Comparison of ENCODE assay signal across 1 cellular context in the genomic region with DNA sequence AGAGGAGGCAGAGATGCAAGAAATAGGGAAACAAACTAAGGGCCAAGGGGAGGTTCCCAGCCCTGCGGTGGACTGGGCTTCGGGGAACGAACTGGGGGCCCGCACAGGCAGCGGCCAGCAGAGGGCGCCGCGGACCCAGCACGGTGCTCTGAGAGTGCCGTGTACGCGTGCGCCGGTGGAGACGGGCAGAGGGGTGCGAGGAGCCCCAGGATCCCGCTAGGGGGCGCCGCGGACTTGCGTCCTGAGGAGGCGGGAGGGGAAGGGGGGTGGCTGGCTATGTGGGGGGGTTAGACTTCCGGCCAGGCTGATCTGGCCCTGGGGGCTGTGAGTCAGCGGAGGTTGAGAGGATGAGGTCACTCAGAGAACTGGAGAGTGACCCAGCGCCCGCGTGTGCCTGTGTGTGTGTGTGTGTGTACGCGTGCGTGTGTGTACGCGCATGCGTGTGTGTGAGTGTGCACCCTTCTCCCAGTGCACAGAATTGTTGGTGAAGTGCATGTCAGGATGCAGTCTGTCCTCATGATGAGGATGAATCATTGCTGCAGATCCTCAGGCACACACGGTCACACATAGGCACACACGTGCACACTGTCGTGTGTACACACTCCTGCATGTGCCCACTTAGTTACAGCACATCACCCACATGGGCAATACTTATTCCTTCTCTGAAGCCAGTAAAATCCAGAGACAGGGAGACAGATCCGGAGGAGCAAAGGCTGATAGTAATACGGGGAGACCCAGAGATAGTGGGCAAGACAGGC.
A peak's percentile ranks its signal among the peaks of the same experiment; 100 is the strongest.
TF ChIP-seq lines count a peak whose summit lies in the region.

No MANE protein-coding gene starts in this region.

TF ChIP-seq in K562, 482 proteins besides CTCF, POLR2A, EP300 and RAD21 (continued from another document and continues in another):
- TF ChIP-seq, protein P1, sequence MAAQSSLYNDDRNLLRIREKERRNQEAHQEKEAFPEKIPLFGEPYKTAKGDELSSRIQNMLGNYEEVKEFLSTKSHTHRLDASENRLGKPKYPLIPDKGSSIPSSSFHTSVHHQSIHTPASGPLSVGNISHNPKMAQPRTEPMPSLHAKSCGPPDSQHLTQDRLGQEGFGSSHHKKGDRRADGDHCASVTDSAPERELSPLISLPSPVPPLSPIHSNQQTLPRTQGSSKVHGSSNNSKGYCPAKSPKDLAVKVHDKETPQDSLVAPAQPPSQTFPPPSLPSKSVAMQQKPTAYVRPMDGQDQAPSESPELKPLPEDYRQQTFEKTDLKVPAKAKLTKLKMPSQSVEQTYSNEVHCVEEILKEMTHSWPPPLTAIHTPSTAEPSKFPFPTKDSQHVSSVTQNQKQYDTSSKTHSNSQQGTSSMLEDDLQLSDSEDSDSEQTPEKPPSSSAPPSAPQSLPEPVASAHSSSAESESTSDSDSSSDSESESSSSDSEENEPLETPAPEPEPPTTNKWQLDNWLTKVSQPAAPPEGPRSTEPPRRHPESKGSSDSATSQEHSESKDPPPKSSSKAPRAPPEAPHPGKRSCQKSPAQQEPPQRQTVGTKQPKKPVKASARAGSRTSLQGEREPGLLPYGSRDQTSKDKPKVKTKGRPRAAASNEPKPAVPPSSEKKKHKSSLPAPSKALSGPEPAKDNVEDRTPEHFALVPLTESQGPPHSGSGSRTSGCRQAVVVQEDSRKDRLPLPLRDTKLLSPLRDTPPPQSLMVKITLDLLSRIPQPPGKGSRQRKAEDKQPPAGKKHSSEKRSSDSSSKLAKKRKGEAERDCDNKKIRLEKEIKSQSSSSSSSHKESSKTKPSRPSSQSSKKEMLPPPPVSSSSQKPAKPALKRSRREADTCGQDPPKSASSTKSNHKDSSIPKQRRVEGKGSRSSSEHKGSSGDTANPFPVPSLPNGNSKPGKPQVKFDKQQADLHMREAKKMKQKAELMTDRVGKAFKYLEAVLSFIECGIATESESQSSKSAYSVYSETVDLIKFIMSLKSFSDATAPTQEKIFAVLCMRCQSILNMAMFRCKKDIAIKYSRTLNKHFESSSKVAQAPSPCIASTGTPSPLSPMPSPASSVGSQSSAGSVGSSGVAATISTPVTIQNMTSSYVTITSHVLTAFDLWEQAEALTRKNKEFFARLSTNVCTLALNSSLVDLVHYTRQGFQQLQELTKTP (IDR thresholded peaks at IDR 0.05; ENCODE audit: low read depth in 1 of 2, partially characterized antibody in 2 of 2), result peak; percentile 31 to 98
- TF ChIP-seq SRF (CRISPR knock-in tag; IDR thresholded peaks at IDR 0.05) (peak in 1 of 2 experiments; percentile 12; a peak in 1 of 4 replicates), ZBTB17 (CRISPR knock-in tag; IDR thresholded peaks at IDR 0.05) (peak; percentile 36; the same call in 1 of the 2 replicates), ETS2 (tag; IDR thresholded peaks at IDR 0.05; ENCODE audit: borderline replicate concordance, poor library complexity, severe bottlenecking) (no peak), KDM4B (IDR thresholded peaks at IDR 0.05; ENCODE audit: borderline replicate concordance in 2 of 2, low read depth in 1 of 2) (peak in 1 of 2 experiments; percentile 96; a peak in 2 of 4 replicates), LARP7 (IDR thresholded peaks at IDR 0.05) (peak; percentile 82), ARID2 (IDR thresholded peaks at IDR 0.05) (peak; percentile 100), ZNF175 (CRISPR knock-in tag; IDR thresholded peaks at IDR 0.05; ENCODE audit: low read depth) (0 out of 2 replicates have a peak, but pooled peaks have one; percentile 56), FOXA3 (CRISPR knock-in tag; conservative IDR thresholded peaks at IDR 0.05 in 1 of 2, IDR thresholded peaks at IDR 0.05 in 1 of 2) (0 out of 4 replicates have a peak, but pooled peaks of 1 of the 2 experiments have one; percentile 73), SREBF1 (IDR thresholded peaks at IDR 0.05; ENCODE audit: borderline replicate concordance, low read depth, low read length) (no peak), MBD2 (IDR thresholded peaks at IDR 0.05; ENCODE audit: borderline replicate concordance, low read depth) (peak; percentile 51; the same call in 1 of the 2 replicates), PTTG1 (tag; IDR thresholded peaks at IDR 0.05; ENCODE audit: low read depth) (no peak), FOXK2 (conservative IDR thresholded peaks at IDR 0.05 in 1 of 2, IDR thresholded peaks at IDR 0.05 in 1 of 2; ENCODE audit: low read depth in 2 of 2) (peak; percentile 69 to 76; a peak in 3 of 4 replicates), NR4A1 (CRISPR knock-in tag; IDR thresholded peaks at IDR 0.05) (no peak), NR4A1 (tag; IDR thresholded peaks at IDR 0.05) (0 out of 2 replicates have a peak, but pooled peaks have one; percentile 58), MYC (IDR thresholded peaks at IDR 0.05; ENCODE audit: low read depth, low read length) (peak; percentile 84), MYC (CRISPR knock-in tag; IDR thresholded peaks at IDR 0.05; ENCODE audit: borderline replicate concordance, low read depth) (peak; percentile 90), ZNF695 (CRISPR knock-in tag; IDR thresholded peaks at IDR 0.05) (no peak), EGR1 (conservative IDR thresholded peaks at IDR 0.05) (peak; percentile 79), ZKSCAN8 (CRISPR knock-in tag; IDR thresholded peaks at IDR 0.05) (no peak; the same call in 1 of the 2 replicates), ZNF282 (CRISPR knock-in tag; IDR thresholded peaks at IDR 0.05) (0 out of 2 replicates have a peak, but pooled peaks have one; percentile 14), SMARCE1 (IDR thresholded peaks at IDR 0.05) (peak; percentile 93), THRAP3 (IDR thresholded peaks at IDR 0.05; ENCODE audit: borderline replicate concordance) (peak; percentile 59; the same call in 1 of the 2 replicates), MEIS2 (IDR thresholded peaks at IDR 0.05; ENCODE audit: partially characterized antibody) (peak; percentile 62), ZNF408 (CRISPR knock-in tag; IDR thresholded peaks at IDR 0.05; ENCODE audit: low read depth) (no peak), YBX1 (IDR thresholded peaks at IDR 0.05) (no peak), KLF13 (tag; IDR thresholded peaks at IDR 0.05; ENCODE audit: borderline replicate concordance, low read depth) (0 out of 2 replicates have a peak, but pooled peaks have one; percentile 14), MAFF (IDR thresholded peaks at IDR 0.05; ENCODE audit: low read length) (peak; percentile 21; the same call in 1 of the 2 replicates), ZC3H4 (CRISPR knock-in tag; IDR thresholded peaks at IDR 0.05; ENCODE audit: borderline replicate concordance) (peak; percentile 99), CBFA2T3 (IDR thresholded peaks at IDR 0.05) (peak; percentile 68), DDX20 (tag; IDR thresholded peaks at IDR 0.05; ENCODE audit: low read depth) (no peak), TCF7 (IDR thresholded peaks at IDR 0.05; ENCODE audit: borderline replicate concordance) (peak; percentile 78), SMARCB1 (IDR thresholded peaks at IDR 0.05; ENCODE audit: insufficient read length, low read depth) (no peak), HNRNPL (IDR thresholded peaks at IDR 0.05; ENCODE audit: low read depth, low read length) (0 out of 2 replicates have a peak, but pooled peaks have one; percentile 9), GATAD2B (IDR thresholded peaks at IDR 0.05; ENCODE audit: borderline replicate concordance) (0 out of 2 replicates have a peak, but pooled peaks have one; percentile 70), DMBX1 (CRISPR knock-in tag; IDR thresholded peaks at IDR 0.05; ENCODE audit: borderline replicate concordance) (peak; percentile 45; the same call in 1 of the 2 replicates), CHD2 (IDR thresholded peaks at IDR 0.05; ENCODE audit: low read depth, low read length) (peak; percentile 33; the same call in 1 of the 2 replicates), ELF4 (CRISPR knock-in tag; IDR thresholded peaks at IDR 0.05) (peak; percentile 83)
- TF ChIP-seq, protein P2, sequence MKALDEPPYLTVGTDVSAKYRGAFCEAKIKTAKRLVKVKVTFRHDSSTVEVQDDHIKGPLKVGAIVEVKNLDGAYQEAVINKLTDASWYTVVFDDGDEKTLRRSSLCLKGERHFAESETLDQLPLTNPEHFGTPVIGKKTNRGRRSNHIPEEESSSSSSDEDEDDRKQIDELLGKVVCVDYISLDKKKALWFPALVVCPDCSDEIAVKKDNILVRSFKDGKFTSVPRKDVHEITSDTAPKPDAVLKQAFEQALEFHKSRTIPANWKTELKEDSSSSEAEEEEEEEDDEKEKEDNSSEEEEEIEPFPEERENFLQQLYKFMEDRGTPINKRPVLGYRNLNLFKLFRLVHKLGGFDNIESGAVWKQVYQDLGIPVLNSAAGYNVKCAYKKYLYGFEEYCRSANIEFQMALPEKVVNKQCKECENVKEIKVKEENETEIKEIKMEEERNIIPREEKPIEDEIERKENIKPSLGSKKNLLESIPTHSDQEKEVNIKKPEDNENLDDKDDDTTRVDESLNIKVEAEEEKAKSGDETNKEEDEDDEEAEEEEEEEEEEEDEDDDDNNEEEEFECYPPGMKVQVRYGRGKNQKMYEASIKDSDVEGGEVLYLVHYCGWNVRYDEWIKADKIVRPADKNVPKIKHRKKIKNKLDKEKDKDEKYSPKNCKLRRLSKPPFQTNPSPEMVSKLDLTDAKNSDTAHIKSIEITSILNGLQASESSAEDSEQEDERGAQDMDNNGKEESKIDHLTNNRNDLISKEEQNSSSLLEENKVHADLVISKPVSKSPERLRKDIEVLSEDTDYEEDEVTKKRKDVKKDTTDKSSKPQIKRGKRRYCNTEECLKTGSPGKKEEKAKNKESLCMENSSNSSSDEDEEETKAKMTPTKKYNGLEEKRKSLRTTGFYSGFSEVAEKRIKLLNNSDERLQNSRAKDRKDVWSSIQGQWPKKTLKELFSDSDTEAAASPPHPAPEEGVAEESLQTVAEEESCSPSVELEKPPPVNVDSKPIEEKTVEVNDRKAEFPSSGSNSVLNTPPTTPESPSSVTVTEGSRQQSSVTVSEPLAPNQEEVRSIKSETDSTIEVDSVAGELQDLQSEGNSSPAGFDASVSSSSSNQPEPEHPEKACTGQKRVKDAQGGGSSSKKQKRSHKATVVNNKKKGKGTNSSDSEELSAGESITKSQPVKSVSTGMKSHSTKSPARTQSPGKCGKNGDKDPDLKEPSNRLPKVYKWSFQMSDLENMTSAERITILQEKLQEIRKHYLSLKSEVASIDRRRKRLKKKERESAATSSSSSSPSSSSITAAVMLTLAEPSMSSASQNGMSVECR (CRISPR knock-in tag; IDR thresholded peaks at IDR 0.05), result 0 out of 2 replicates have a peak, but pooled peaks have one; percentile 66
- TF ChIP-seq, protein P3, sequence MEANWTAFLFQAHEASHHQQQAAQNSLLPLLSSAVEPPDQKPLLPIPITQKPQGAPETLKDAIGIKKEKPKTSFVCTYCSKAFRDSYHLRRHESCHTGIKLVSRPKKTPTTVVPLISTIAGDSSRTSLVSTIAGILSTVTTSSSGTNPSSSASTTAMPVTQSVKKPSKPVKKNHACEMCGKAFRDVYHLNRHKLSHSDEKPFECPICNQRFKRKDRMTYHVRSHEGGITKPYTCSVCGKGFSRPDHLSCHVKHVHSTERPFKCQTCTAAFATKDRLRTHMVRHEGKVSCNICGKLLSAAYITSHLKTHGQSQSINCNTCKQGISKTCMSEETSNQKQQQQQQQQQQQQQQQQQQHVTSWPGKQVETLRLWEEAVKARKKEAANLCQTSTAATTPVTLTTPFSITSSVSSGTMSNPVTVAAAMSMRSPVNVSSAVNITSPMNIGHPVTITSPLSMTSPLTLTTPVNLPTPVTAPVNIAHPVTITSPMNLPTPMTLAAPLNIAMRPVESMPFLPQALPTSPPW (CRISPR knock-in tag; IDR thresholded peaks at IDR 0.05), result peak; percentile 100
- TF ChIP-seq, protein P4, sequence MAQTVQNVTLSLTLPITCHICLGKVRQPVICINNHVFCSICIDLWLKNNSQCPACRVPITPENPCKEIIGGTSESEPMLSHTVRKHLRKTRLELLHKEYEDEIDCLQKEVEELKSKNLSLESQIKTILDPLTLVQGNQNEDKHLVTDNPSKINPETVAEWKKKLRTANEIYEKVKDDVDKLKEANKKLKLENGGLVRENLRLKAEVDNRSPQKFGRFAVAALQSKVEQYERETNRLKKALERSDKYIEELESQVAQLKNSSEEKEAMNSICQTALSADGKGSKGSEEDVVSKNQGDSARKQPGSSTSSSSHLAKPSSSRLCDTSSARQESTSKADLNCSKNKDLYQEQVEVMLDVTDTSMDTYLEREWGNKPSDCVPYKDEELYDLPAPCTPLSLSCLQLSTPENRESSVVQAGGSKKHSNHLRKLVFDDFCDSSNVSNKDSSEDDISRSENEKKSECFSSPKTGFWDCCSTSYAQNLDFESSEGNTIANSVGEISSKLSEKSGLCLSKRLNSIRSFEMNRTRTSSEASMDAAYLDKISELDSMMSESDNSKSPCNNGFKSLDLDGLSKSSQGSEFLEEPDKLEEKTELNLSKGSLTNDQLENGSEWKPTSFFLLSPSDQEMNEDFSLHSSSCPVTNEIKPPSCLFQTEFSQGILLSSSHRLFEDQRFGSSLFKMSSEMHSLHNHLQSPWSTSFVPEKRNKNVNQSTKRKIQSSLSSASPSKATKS (CRISPR knock-in tag; IDR thresholded peaks at IDR 0.05), result no peak
- TF ChIP-seq, protein P5, sequence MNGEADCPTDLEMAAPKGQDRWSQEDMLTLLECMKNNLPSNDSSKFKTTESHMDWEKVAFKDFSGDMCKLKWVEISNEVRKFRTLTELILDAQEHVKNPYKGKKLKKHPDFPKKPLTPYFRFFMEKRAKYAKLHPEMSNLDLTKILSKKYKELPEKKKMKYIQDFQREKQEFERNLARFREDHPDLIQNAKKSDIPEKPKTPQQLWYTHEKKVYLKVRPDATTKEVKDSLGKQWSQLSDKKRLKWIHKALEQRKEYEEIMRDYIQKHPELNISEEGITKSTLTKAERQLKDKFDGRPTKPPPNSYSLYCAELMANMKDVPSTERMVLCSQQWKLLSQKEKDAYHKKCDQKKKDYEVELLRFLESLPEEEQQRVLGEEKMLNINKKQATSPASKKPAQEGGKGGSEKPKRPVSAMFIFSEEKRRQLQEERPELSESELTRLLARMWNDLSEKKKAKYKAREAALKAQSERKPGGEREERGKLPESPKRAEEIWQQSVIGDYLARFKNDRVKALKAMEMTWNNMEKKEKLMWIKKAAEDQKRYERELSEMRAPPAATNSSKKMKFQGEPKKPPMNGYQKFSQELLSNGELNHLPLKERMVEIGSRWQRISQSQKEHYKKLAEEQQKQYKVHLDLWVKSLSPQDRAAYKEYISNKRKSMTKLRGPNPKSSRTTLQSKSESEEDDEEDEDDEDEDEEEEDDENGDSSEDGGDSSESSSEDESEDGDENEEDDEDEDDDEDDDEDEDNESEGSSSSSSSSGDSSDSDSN (IDR thresholded peaks at IDR 0.05; ENCODE audit: borderline replicate concordance in 1 of 2, low read depth in 2 of 2, low read length in 2 of 2), result no peak
- TF ChIP-seq, protein P6, sequence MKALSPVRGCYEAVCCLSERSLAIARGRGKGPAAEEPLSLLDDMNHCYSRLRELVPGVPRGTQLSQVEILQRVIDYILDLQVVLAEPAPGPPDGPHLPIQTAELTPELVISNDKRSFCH (CRISPR knock-in tag; IDR thresholded peaks at IDR 0.05), result no peak
- TF ChIP-seq, protein P6 (tag; IDR thresholded peaks at IDR 0.05), result peak; percentile 79
- TF ChIP-seq, protein P7, sequence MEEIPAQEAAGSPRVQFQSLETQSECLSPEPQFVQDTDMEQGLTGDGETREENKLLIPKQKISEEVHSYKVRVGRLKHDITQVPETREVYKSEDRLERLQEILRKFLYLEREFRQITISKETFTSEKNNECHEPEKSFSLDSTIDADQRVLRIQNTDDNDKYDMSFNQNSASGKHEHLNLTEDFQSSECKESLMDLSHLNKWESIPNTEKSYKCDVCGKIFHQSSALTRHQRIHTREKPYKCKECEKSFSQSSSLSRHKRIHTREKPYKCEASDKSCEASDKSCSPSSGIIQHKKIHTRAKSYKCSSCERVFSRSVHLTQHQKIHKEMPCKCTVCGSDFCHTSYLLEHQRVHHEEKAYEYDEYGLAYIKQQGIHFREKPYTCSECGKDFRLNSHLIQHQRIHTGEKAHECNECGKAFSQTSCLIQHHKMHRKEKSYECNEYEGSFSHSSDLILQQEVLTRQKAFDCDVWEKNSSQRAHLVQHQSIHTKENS (CRISPR knock-in tag; IDR thresholded peaks at IDR 0.05), result no peak
